Comparison of ENCODE assay signal across 21 cellular contexts in the genomic region with DNA sequence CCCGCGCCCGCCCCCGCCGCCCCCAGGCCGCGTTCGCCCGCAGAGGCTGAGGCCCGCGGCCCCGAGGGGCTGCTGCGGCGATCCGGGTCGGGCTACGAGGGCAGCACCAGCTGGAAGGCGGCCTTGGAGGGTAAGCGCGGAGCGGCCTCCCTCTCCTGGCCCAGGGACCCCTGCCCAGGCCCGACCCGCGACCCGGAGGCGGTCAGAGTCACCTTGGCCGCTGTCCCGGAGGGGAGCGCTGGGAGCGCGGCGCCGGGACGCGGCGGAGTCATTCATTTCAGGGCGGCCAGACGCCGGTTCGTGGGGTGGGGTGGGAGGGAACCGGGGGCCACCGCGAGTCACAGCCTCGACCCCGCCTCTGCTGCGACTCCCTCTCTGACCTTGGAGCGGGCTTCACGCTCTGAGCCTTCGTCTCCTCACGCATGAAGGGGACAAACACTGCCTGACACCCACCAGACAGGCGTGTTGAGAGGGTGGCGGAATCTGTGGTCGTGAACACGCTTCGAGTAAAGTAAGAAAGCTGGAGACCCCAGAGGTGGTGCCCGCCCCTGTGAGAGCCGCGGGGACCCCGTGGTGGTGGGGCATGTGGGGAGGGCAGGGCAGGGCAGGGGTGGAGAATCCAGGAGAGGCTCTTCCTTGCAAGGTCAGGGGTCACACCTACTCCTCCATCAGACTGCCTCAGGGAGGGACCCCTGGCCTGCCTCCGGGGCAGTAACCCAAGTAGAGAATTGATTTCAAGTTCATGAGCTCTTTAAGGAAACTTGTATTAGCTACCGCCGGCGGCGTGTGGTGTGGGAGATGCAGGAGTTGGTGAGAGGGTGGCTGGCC. TPM values are rescaled to one million over a fixed set of nuclear protein-coding genes. Genes with fewer than 3 reads are reported as not detected.
DNase-seq lines count a peak whose midpoint lies in the region; ATAC-seq, FAIRE-seq and TF ChIP-seq lines count a peak whose summit lies in the region.
"Had no signal": no experiment of that assay in that cellular context is flagged by ENCODE, and none has a peak within 500 bp of the region (broad histone marks: within the 10 kb centered on the region; RNA-seq: fewer than 3 reads in every experiment).

No MANE protein-coding gene starts in this region.

- TF ChIP-seq CTCF in GM23338 (conservative IDR thresholded peaks at IDR 0.05; ENCODE audit: low read depth in 2 of 2): no peak
- TF ChIP-seq CTCF in astrocyte (IDR thresholded peaks at IDR 0.05; ENCODE audit: insufficient read depth, low read depth, low read length): no peak
- TF ChIP-seq CTCF in progenitor cell of endocrine pancreas (IDR thresholded peaks at IDR 0.05; ENCODE audit: unreplicated experiment): no peak
- TF ChIP-seq CTCF in vagina (IDR thresholded peaks at IDR 0.05): no peak

- H3K4me1 Mint-ChIP-seq in GM23338 (peaks cover 4% of the 10 kb centered on the region; the same call in 2 of the 3 replicates), astrocyte (ENCODE audit: low read depth, unreplicated experiment) (peaks cover 7% of the 10 kb centered on the region), progenitor cell of endocrine pancreas (ENCODE audit: low read depth) (peaks cover 1% of the 10 kb centered on the region)
- H3K4me1 Mint-ChIP-seq: stimulated activated effector memory CD8-positive, alpha-beta T cell treated with anti-CD3 and anti-CD28 coated beads, Interleukin-12 subunit alpha, Interleukin-12 subunit beta, amount 100 ng/mL, for 72 hours had no signal

- no peaks in the 10 kb centered on the region for H3K9me3 ChIP-seq in astrocyte (ENCODE audit: insufficient read depth, low read depth, low read length)
- no peaks in the 10 kb centered on the region for H3K9me3 ChIP-seq in iPS-18c (ENCODE audit: control insufficient read depth, insufficient read depth, low read length)
- H3K9me3 ChIP-seq in vagina: no peaks in the 10 kb centered on the region
- H3K9me3 ChIP-seq: prostate gland, upper lobe of right lung had no signal

- H3F3A ChIP-seq in GM23338 (replicated peaks; ENCODE audit: low read depth): no peaks in the 10 kb centered on the region

- H3K9me3 Mint-ChIP-seq in GM23338 (peaks cover 3% of the 10 kb centered on the region; the same call in 1 of the 3 replicates), astrocyte (ENCODE audit: unreplicated experiment) (peaks cover 5% of the 10 kb centered on the region), progenitor cell of endocrine pancreas (ENCODE audit: low read depth) (no peaks in the 10 kb centered on the region)
- H3K9me3 Mint-ChIP-seq: activated CD4-positive, alpha-beta memory T cell treated with anti-CD3 and anti-CD28 coated beads for 36 hours; stimulated activated effector memory CD8-positive, alpha-beta T cell treated with anti-CD3 and anti-CD28 coated beads, Interleukin-12 subunit alpha, Interleukin-12 subunit beta, amount 100 ng/mL, for 72 hours had no signal

- no peak overlapping the region for H3K9ac ChIP-seq in astrocyte (ENCODE audit: low read length)

- H3K27me3 ChIP-seq in GM23338 (ENCODE audit: insufficient read depth) (peaks cover 42% of the 10 kb centered on the region), astrocyte (ENCODE audit: insufficient read depth, low read length) (peaks cover 25% of the 10 kb centered on the region), vagina (no peaks in the 10 kb centered on the region)

- peak overlapping the region; percentile 46 for H3K4me3 ChIP-seq in GM23338
- H3K4me3 ChIP-seq in astrocyte (ENCODE audit: insufficient read depth, low read depth, low read length): no peak overlapping the region
- peak overlapping the region; percentile 24 for H3K4me3 ChIP-seq in iPS-18c (ENCODE audit: insufficient read depth, low read depth, low read length)
- no peak overlapping the region for H3K4me3 ChIP-seq in vagina
- H3K4me3 ChIP-seq: upper lobe of right lung had no signal

- no peaks in the 10 kb centered on the region for H3K9me2 ChIP-seq in GM23338 (ENCODE audit: insufficient read depth)

- H2AFZ ChIP-seq in GM23338 (no peak overlapping the region), astrocyte (ENCODE audit: low read depth, low read length) (no peak overlapping the region)

- TF ChIP-seq POLR2A in vagina (IDR thresholded peaks at IDR 0.05): no peak

- H3K36me3 Mint-ChIP-seq in GM23338 (ENCODE audit: low read depth): peaks cover 3% of the 10 kb centered on the region; the same call in 2 of the 3 replicates
- peaks cover 2% of the 10 kb centered on the region for H3K36me3 Mint-ChIP-seq in astrocyte (ENCODE audit: low read depth, unreplicated experiment)
- no peaks in the 10 kb centered on the region for H3K36me3 Mint-ChIP-seq in progenitor cell of endocrine pancreas (ENCODE audit: insufficient read depth)
- H3K36me3 Mint-ChIP-seq: activated CD4-positive, alpha-beta memory T cell treated with anti-CD3 and anti-CD28 coated beads for 36 hours; activated naive CD8-positive, alpha-beta T cell treated with anti-CD3 and anti-CD28 coated beads for 36 hours; stimulated activated effector memory CD8-positive, alpha-beta T cell treated with anti-CD3 and anti-CD28 coated beads, Interleukin-12 subunit alpha, Interleukin-12 subunit beta, amount 100 ng/mL, for 72 hours had no signal

- no peaks in the 10 kb centered on the region for H4K20me1 ChIP-seq in GM23338 (replicated peaks; ENCODE audit: insufficient read depth)
- H4K20me1 ChIP-seq in astrocyte (ENCODE audit: insufficient read depth, low read length): no peaks in the 10 kb centered on the region

- peak overlapping the region; percentile 61 for H3K4me3 Mint-ChIP-seq in GM23338
- H3K4me3 Mint-ChIP-seq in astrocyte (ENCODE audit: unreplicated experiment): no peak overlapping the region
- peak overlapping the region; percentile 55 for H3K4me3 Mint-ChIP-seq in progenitor cell of endocrine pancreas (ENCODE audit: low read depth)
- H3K4me3 Mint-ChIP-seq: activated CD4-positive, alpha-beta memory T cell treated with anti-CD3 and anti-CD28 coated beads for 36 hours; activated naive CD8-positive, alpha-beta T cell treated with anti-CD3 and anti-CD28 coated beads for 36 hours; IgD-negative memory B cell; stimulated activated effector memory CD8-positive, alpha-beta T cell treated with anti-CD3 and anti-CD28 coated beads, Interleukin-12 subunit alpha, Interleukin-12 subunit beta, amount 100 ng/mL, for 72 hours had no signal

- H3K27ac Mint-ChIP-seq in GM23338: no peak overlapping the region
- H3K27ac Mint-ChIP-seq in astrocyte (ENCODE audit: unreplicated experiment): no peak overlapping the region
- no peak overlapping the region for H3K27ac Mint-ChIP-seq in progenitor cell of endocrine pancreas
- H3K27ac Mint-ChIP-seq: activated CD4-positive, alpha-beta memory T cell treated with anti-CD3 and anti-CD28 coated beads for 36 hours; activated naive CD8-positive, alpha-beta T cell treated with anti-CD3 and anti-CD28 coated beads for 36 hours; activated T-cell treated with anti-CD3 and anti-CD28 coated beads, Interleukin-2, amount 50 U/mL, for 72 hours; IgD-negative memory B cell; stimulated activated effector memory CD8-positive, alpha-beta T cell treated with anti-CD3 and anti-CD28 coated beads, Interleukin-12 subunit alpha, Interleukin-12 subunit beta, amount 100 ng/mL, for 72 hours had no signal

- no peak overlapping the region for H3K27ac ChIP-seq in GM23338 (ENCODE audit: low read depth)
- H3K27ac ChIP-seq in astrocyte (ENCODE audit: low read depth, low read length): no peak overlapping the region
- no peak overlapping the region for H3K27ac ChIP-seq in vagina
- H3K27ac ChIP-seq: prostate gland, upper lobe of right lung had no signal

- H3K36me3 ChIP-seq in GM23338 (ENCODE audit: insufficient read depth): no peaks in the 10 kb centered on the region
- no peaks in the 10 kb centered on the region for H3K36me3 ChIP-seq in astrocyte (ENCODE audit: insufficient read depth, low read length)
- no peaks in the 10 kb centered on the region for H3K36me3 ChIP-seq in vagina
- H3K36me3 ChIP-seq: prostate gland, upper lobe of right lung had no signal

- H3K4me1 ChIP-seq in GM23338 (ENCODE audit: insufficient read depth) (peaks cover 7% of the 10 kb centered on the region; the same call in 1 of the 2 replicates), astrocyte (ENCODE audit: insufficient read depth, low read length) (peaks cover 9% of the 10 kb centered on the region), vagina (no peaks in the 10 kb centered on the region)
- H3K4me1 ChIP-seq: prostate gland, upper lobe of right lung had no signal

- DNase-seq in GM23338 (ENCODE audit: low spot score) (peak; percentile 57), astrocyte (ENCODE audit: low read depth) (no peak), progenitor cell of endocrine pancreas (ENCODE audit: low spot score, unreplicated experiment) (no peak), vagina (ENCODE audit: extremely low spot score in 2 of 2) (no peak), NCI-H524 treated with DMSO at 0.1 percent for 48 hours (lab: John Stamatoyannopoulos, UW) (no peak)
- DNase-seq in activated CD4-positive, alpha-beta T cell treated with anti-CD3 and anti-CD28 coated beads, Interleukin-2, amount 50 U/mL, for 48 hours: no peak
- DNase-seq: effector CD8-positive, alpha-beta T cell; NCI-H2029 treated with DMSO at 0.1 percent for 48 hours; upper lobe of right lung had no signal

- peak; percentile 68 for ATAC-seq in GM23338
- ATAC-seq in GM21423 (IDR thresholded peaks at IDR 0.05; ENCODE audit: unreplicated experiment): no peak

- H3K27me3 Mint-ChIP-seq in GM23338 (ENCODE audit: insufficient read depth, low read depth, poor library complexity) (peaks cover 44% of the 10 kb centered on the region), astrocyte (ENCODE audit: low read depth, unreplicated experiment) (peaks cover 55% of the 10 kb centered on the region), progenitor cell of endocrine pancreas (peaks cover 67% of the 10 kb centered on the region)

- H3K79me2 ChIP-seq in GM23338 (replicated peaks; ENCODE audit: insufficient read depth): no peaks in the 10 kb centered on the region
- H3K79me2 ChIP-seq in astrocyte (ENCODE audit: insufficient read depth, low read length): no peaks in the 10 kb centered on the region

- no peak for FAIRE-seq in astrocyte (lab: Jason Lieb, UNC)

- peak overlapping the region; percentile 55; the same call in 1 of the 2 replicates for H3K4me2 ChIP-seq in GM23338
- peak overlapping the region; percentile 50 for H3K4me2 ChIP-seq in astrocyte (ENCODE audit: low read length)

- intact Hi-C loops in vagina (cut with DNase I): no loop called here

TF ChIP-seq in GM23338, 12 proteins besides CTCF, POLR2A, EP300 and RAD21:
- TF ChIP-seq ZNF331 (CRISPR knock-in tag; IDR thresholded peaks at IDR 0.05; ENCODE audit: low read depth) (no peak), JUNB (IDR thresholded peaks at IDR 0.05; ENCODE audit: unreplicated experiment) (no peak)
TF ChIP-seq in GM23338: peak in this region for 0.

RNA-seq across cellular contexts. Expression of a gene that starts 0.7 kb away (rescaled TPM):
- total RNA-seq in GM23338 (2014; rRNA removed; shearing (Covaris generic)): not detected in 2 replicates
- polyA plus RNA-seq in GM23338 (2016; fragmentation: Nextera tagmentation; extraction: Ambion mirVana): 0.21 TPM in 1 of 2 replicates, not detected in the other
- not detected in 2 replicates for total RNA-seq in astrocyte
- 0.22 TPM in 1 of 2 replicates, not detected in the other for total RNA-seq in progenitor cell of endocrine pancreas
- total RNA-seq in vagina: not detected
- total RNA-seq: activated CD4-positive, alpha-beta memory T cell treated with anti-CD3 and anti-CD28 coated beads for 36 hours; activated naive CD8-positive, alpha-beta T cell treated with anti-CD3 and anti-CD28 coated beads for 36 hours; activated T-cell treated with anti-CD3 and anti-CD28 coated beads, Interleukin-2, amount 50 U/mL, for 72 hours; fibroblast of lung; lower leg skin; NCI-H460; Right ventricle myocardium inferior; upper lobe of right lung had no signal
- polyA plus RNA-seq: fibroblast of lung, IgD-negative memory B cell had no signal

RNA-seq across cellular contexts. Expression of a gene that starts 40.7 kb away (rescaled TPM):
- 42.3 and 46.6 TPM in 2 replicates for total RNA-seq in GM23338 (2014; rRNA removed; shearing (Covaris generic))
- polyA plus RNA-seq in GM23338 (2016; fragmentation: Nextera tagmentation; extraction: Ambion mirVana): 4.1 and 5.6 TPM in 2 replicates
- total RNA-seq in astrocyte (0.22 and 0.43 TPM in 2 replicates), progenitor cell of endocrine pancreas (0.29 and 0.36 TPM in 2 replicates), vagina (6.6 TPM)
- total RNA-seq: fibroblast of lung, Right ventricle myocardium inferior had no signal
- polyA plus RNA-seq: fibroblast of lung, IgD-negative memory B cell had no signal

Comparison
In these comparisons a context has a peak if more than half of its experiments do, and no peak if none do; other contexts are left out.
1. H3K4me3 ChIP-seq: peak in GM23338 (single experiment) and iPS-18c (single experiment); none in astrocyte (single experiment) and vagina (0 of 2).